8 cellular contexts compared by ENCODE assay signal in genomic region chr12:122203301-122203967, GRCh38. TPM values are rescaled to one million over a fixed set of nuclear protein-coding genes. Genes with fewer than 3 reads are reported as not detected.
A peak's percentile ranks its signal among the peaks of the same experiment; 100 is the strongest.
DNase-seq lines count a peak whose midpoint lies in the region; ATAC-seq and TF ChIP-seq lines count a peak whose summit lies in the region.

Gene B3GNT4 (plus strand): TSS chr12:122203709. CDS start chr12:122204619, 910 bp downstream.

- no peak for TF ChIP-seq CTCF in heart right ventricle (IDR thresholded peaks at IDR 0.05)

- peaks cover 0 to 17% (median 6%) of the 10 kb centered on the region in 4 donors for H3K4me1 Mint-ChIP-seq in CD4-positive, CD25-positive, alpha-beta regulatory T cell

- peaks cover 12% of the 10 kb centered on the region for H3K36me3 ChIP-seq in CD4-positive, CD25-positive, alpha-beta regulatory T cell (ENCODE audit: control insufficient read depth, insufficient read depth, low read length)
- H3K36me3 ChIP-seq in heart right ventricle (peaks cover 0 to 19% (median 13%) of the 10 kb centered on the region in 9 donors), rectal smooth muscle tissue (ENCODE audit: control insufficient read depth, insufficient read depth, low read length) (peaks cover 13% of the 10 kb centered on the region)

- H3K36me3 Mint-ChIP-seq in CD4-positive, CD25-positive, alpha-beta regulatory T cell: peaks cover 7% of the 10 kb centered on the region
- H3K36me3 Mint-ChIP-seq in activated naive CD4-positive, alpha-beta T cell treated with anti-CD3 and anti-CD28 coated beads, Interleukin-2, amount 50 U/mL, for 72 hours: peaks cover 8 to 10% of the 10 kb centered on the region in 2 donors

- no peak within 1 kb of the TSS for H3K27ac ChIP-seq in CD4-positive, CD25-positive, alpha-beta regulatory T cell (ENCODE audit: insufficient read depth, low read length, poor library complexity, severe bottlenecking)
- H3K27ac ChIP-seq in heart right ventricle: no peak within 1 kb of the TSS
- H3K27ac ChIP-seq in rectal smooth muscle tissue (ENCODE audit: low read depth, low read length): no peak within 1 kb of the TSS

- WGBS in heart right ventricle, 2 donors: 0 to 1% methylated on average over 37 to 78 of the region's 78 CpGs

- ATAC-seq in CD4-positive, CD25-positive, alpha-beta regulatory T cell (ENCODE audit: low read depth in 2 of 2): peak; percentile 56 to 57
- ATAC-seq in activated naive CD4-positive, alpha-beta T cell treated with anti-CD3 and anti-CD28 coated beads, Interleukin-2, amount 50 U/mL, for 72 hours: peak; percentile 58 to 81
- ATAC-seq in heart right ventricle (peak in 7 of 8 donors; percentile 44 to 73 (median 62)), HG02885 (IDR thresholded peaks at IDR 0.05; ENCODE audit: poor library complexity, unreplicated experiment) (no peak), GM18858 (IDR thresholded peaks at IDR 0.05; ENCODE audit: unreplicated experiment) (no peak)

- in situ Hi-C loops in SK-MEL-5 (cut with HindIII; ENCODE audit: low pct_unique_long_range_greater_than_20kb, low sequenced_read_pairs): no loop called here

- peak within 1 kb of the TSS; percentile 53 for H3K4me3 ChIP-seq in CD4-positive, CD25-positive, alpha-beta regulatory T cell (ENCODE audit: low read depth, low read length)
- H3K4me3 ChIP-seq in heart right ventricle: peak within 1 kb of the TSS; percentile 35 to 70 (median 58)
- peak within 1 kb of the TSS; percentile 69 for H3K4me3 ChIP-seq in rectal smooth muscle tissue (ENCODE audit: low read length)

- H3K9me3 Mint-ChIP-seq in CD4-positive, CD25-positive, alpha-beta regulatory T cell: peaks cover 0 to 2% (median 0%) of the 10 kb centered on the region in 7 donors
- no peaks in the 10 kb centered on the region for H3K9me3 Mint-ChIP-seq in activated naive CD4-positive, alpha-beta T cell treated with anti-CD3 and anti-CD28 coated beads, Interleukin-2, amount 50 U/mL, for 72 hours

- peak; percentile 48 to 65 (median 59) for DNase-seq in CD4-positive, CD25-positive, alpha-beta regulatory T cell
- peak; percentile 89 for DNase-seq in HK-2 (ENCODE audit: unreplicated experiment)
- DNase-seq in SK-MEL-5 (ENCODE audit: low read depth, low spot score): peak; percentile 66
- peak in 1 of 2 donors; percentile 76 for DNase-seq in activated naive CD4-positive, alpha-beta T cell treated with anti-CD3 and anti-CD28 coated beads, Interleukin-2, amount 50 U/mL, for 72 hours (ENCODE audit: low spot score in 2 of 2)
- peak; percentile 24 to 62 for DNase-seq in heart right ventricle

- H3K4me1 ChIP-seq in CD4-positive, CD25-positive, alpha-beta regulatory T cell (ENCODE audit: control insufficient read depth, insufficient read depth, low read length, poor library complexity, severe bottlenecking): peaks cover 13% of the 10 kb centered on the region
- H3K4me1 ChIP-seq in heart right ventricle (peaks cover 0 to 17% (median 10%) of the 10 kb centered on the region in 9 donors), rectal smooth muscle tissue (ENCODE audit: control insufficient read depth, insufficient read depth, low read length) (no peaks in the 10 kb centered on the region)

- H3K27me3 Mint-ChIP-seq in CD4-positive, CD25-positive, alpha-beta regulatory T cell: peaks cover 40% of the 10 kb centered on the region

- no peak within 1 kb of the TSS for H3K27ac Mint-ChIP-seq in CD4-positive, CD25-positive, alpha-beta regulatory T cell
- peak within 1 kb of the TSS in 1 of 2 donors; percentile 46 for H3K27ac Mint-ChIP-seq in activated naive CD4-positive, alpha-beta T cell treated with anti-CD3 and anti-CD28 coated beads, Interleukin-2, amount 50 U/mL, for 72 hours

- H3K4me3 Mint-ChIP-seq in CD4-positive, CD25-positive, alpha-beta regulatory T cell: peak within 1 kb of the TSS; percentile 81 to 88 (median 84)

- no peak within 1 kb of the TSS for H3K9ac ChIP-seq in rectal smooth muscle tissue (ENCODE audit: low read length)

- intact Hi-C loops in heart right ventricle (cut with DNase I): loop anchor here in 2 of 10 donors (5.0 to 10.0 kb wide), 2 partner anchors 149 to 151 kb away; no protein-coding TSS in a partner anchor

- peaks cover 5% of the 10 kb centered on the region for H3K27me3 ChIP-seq in CD4-positive, CD25-positive, alpha-beta regulatory T cell (ENCODE audit: control insufficient read depth, insufficient read depth, low read length)
- H3K27me3 ChIP-seq in heart right ventricle (peaks cover 7 to 73% (median 61%) of the 10 kb centered on the region in 7 donors), rectal smooth muscle tissue (ENCODE audit: control insufficient read depth, insufficient read depth, low read length) (peaks cover 10% of the 10 kb centered on the region)

- no peaks in the 10 kb centered on the region for H3K9me3 ChIP-seq in CD4-positive, CD25-positive, alpha-beta regulatory T cell (ENCODE audit: control insufficient read depth in 2 of 2, low read length in 2 of 2)
- no peaks in the 10 kb centered on the region for H3K9me3 ChIP-seq in heart right ventricle

RNA-seq across cellular contexts. Expression of gene B3GNT4, which starts in this region (rescaled TPM):
- total RNA-seq in CD4-positive, CD25-positive, alpha-beta regulatory T cell: not detected
- polyA plus RNA-seq in CD4-positive, CD25-positive, alpha-beta regulatory T cell: under 1 TPM; 0.10 to 0.27 (median 0.17) TPM
- 0.05 and 0.21 TPM in 2 replicates for total RNA-seq in SK-MEL-5 (2014; rRNA removed; shearing (Covaris generic))
- polyA plus RNA-seq in SK-MEL-5 (2015; cell fraction: cytosol; rRNA removed): 0.10 and 0.14 TPM in 2 replicates
- polyA plus RNA-seq in SK-MEL-5 (2015; cell fraction: nucleus; rRNA removed): 0.09 and 0.51 TPM in 2 replicates
- total RNA-seq in activated naive CD4-positive, alpha-beta T cell treated with anti-CD3 and anti-CD28 coated beads, Interleukin-2, amount 50 U/mL, for 72 hours: 1 to 10 TPM in 1 of 2 donors, not detected in 1; 5.5 TPM
- not detected for total RNA-seq in heart right ventricle
- under 1 TPM; 0.29 to 0.70 TPM for polyA plus RNA-seq in heart right ventricle

Comparison
In these comparisons a context has a peak if more than half of its experiments do, and no peak if none do; other contexts are left out.
1. Peak in DNase-seq, ATAC-seq and H3K4me3 ChIP-seq in CD4-positive, CD25-positive, alpha-beta regulatory T cell; RNA of the gene not detected or under 1 TPM.
2. Peak in DNase-seq in SK-MEL-5; RNA of the gene not detected or under 1 TPM.
3. Peak in DNase-seq, ATAC-seq and H3K4me3 ChIP-seq in heart right ventricle; RNA of the gene not detected or under 1 TPM.
4. ATAC-seq: peak in activated naive CD4-positive, alpha-beta T cell treated with anti-CD3 and anti-CD28 coated beads, Interleukin-2, amount 50 U/mL, for 72 hours (2 of 2); none in HG02885 (single experiment) and GM18858 (single experiment).
5. Peak in every context shown above with its lines, with median percentiles within 50 percentile points of each other: H3K4me3 ChIP-seq.